3 cellular contexts compared by ENCODE assay signal in the genomic region with DNA sequence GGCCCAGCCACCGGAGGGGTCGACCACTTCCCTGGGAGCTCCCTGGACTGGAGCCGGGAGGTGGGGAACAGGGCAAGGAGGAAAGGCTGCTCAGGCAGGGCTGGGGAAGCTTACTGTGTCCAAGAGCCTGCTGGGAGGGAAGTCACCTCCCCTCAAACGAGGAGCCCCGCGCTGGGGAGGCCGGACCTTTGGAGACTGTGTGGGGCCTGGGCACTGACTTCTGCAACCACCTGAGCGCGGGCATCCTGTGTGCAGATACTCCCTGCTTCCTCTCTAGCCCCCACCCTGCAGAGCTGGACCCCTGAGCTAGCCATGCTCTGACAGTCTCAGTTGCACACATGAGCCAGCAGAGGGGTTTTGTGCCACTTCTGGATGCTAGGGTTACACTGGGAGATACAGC. TPM values are rescaled to one million over a fixed set of nuclear protein-coding genes. Genes with fewer than 3 reads are reported as not detected.
"Had no signal": no experiment of that assay in that cellular context is flagged by ENCODE, and none has a peak within 500 bp of the region (broad histone marks: within the 10 kb centered on the region; RNA-seq: fewer than 3 reads in every experiment).

No MANE protein-coding gene starts in this region.

RNA-seq across cellular contexts. Expression of a gene that starts 50.5 kb away (rescaled TPM):
- total RNA-seq: activated B cell treated with CpG ODN at 0.5 μM for 24 hours; activated CD4-positive, alpha-beta T cell treated with anti-CD3 and anti-CD28 coated beads for 36 hours; activated CD4-positive, alpha-beta T cell treated with anti-CD3 and anti-CD28 coated beads, Interleukin-2, amount 10 ng/mL, durations not matched to agents 7 days and 5 days had no signal
